ENCODE assay signal across 8 cellular contexts in genomic region chr4:3531306-3531886, GRCh38. TPM values are rescaled to one million over a fixed set of nuclear protein-coding genes. Genes with fewer than 3 reads are reported as not detected.
A peak's percentile ranks its signal among the peaks of the same experiment; 100 is the strongest.
DNase-seq lines count a peak whose midpoint lies in the region; ATAC-seq and TF ChIP-seq lines count a peak whose summit lies in the region.

No MANE protein-coding gene starts in this region.

- TF ChIP-seq CTCF in RWPE2 (IDR thresholded peaks at IDR 0.05; ENCODE audit: poor library complexity, severe bottlenecking) (no peak), fibroblast of mammary gland (conservative IDR thresholded peaks at IDR 0.05; ENCODE audit: control insufficient read depth, insufficient read depth, low read depth, low read length) (no peak), ovary (IDR thresholded peaks at IDR 0.05) (no peak)

- ATAC-seq in GM18517 (IDR thresholded peaks at IDR 0.05; ENCODE audit: unreplicated experiment) = peak; percentile 3
- peak; percentile 17; the same call in 2 of the 3 replicates for ATAC-seq in RWPE2 (ENCODE audit: low read depth)

- H3K4me1 ChIP-seq in RWPE2 (ENCODE audit: insufficient read depth, poor library complexity, severe bottlenecking) (no peaks in the 10 kb centered on the region), ovary (ENCODE audit: insufficient read depth) (peaks cover 13% of the 10 kb centered on the region)

- no peak for TF ChIP-seq EP300 in ovary (IDR thresholded peaks at IDR 0.05)

- WGBS in ovary, 3 donors = 9 to 12% (median 10%) methylated on average over 18 of the region's 18 CpGs

- H3K4me3 ChIP-seq in RWPE2 (ENCODE audit: severe bottlenecking) (peak overlapping the region; percentile 60), fibroblast of mammary gland (ENCODE audit: control insufficient read depth, low read depth, low read length) (peak overlapping the region; percentile 79), ovary (peak overlapping the region; percentile 87)

- intact Hi-C loops in ovary (cut with DNase I) = no loop called here

- DNase-seq in RWPE2 (ENCODE audit: low spot score) (no peak), fibroblast of mammary gland (ENCODE audit: low read depth) (peak; percentile 7), ovary (no peak), HK-2 (ENCODE audit: unreplicated experiment) (no peak), DMS79 (lab: John Stamatoyannopoulos, UW) (no peak), NCI-H1694 treated with DMSO at 0.1 percent for 48 hours (lab: John Stamatoyannopoulos, UW) (no peak)
- no peak for DNase-seq in stimulated activated CD4-positive, alpha-beta T cell treated with anti-CD3 and anti-CD28 coated beads, Interleukin-1b, Interleukin-23, amount 100 ng/mL, for 48 hours

- TF ChIP-seq POLR2A in ovary (IDR thresholded peaks at IDR 0.05) = no peak

- H3K27ac ChIP-seq in RWPE2 (ENCODE audit: poor library complexity, severe bottlenecking) (no peak overlapping the region), ovary (no peak overlapping the region)

- peaks cover 21% of the 10 kb centered on the region for H3K36me3 ChIP-seq in RWPE2 (ENCODE audit: low read depth)
- H3K36me3 ChIP-seq in ovary = no peaks in the 10 kb centered on the region

- H3K9me3 ChIP-seq in RWPE2 (ENCODE audit: severe bottlenecking) (no peaks in the 10 kb centered on the region), ovary (no peaks in the 10 kb centered on the region)

- H3K27me3 ChIP-seq in RWPE2 (ENCODE audit: insufficient read depth, poor library complexity, severe bottlenecking) (no peaks in the 10 kb centered on the region), ovary (no peaks in the 10 kb centered on the region)

RNA-seq across cellular contexts. Expression of gene LRPAP1, which starts 0.8 kb away (rescaled TPM):
- 100 to 1,000 TPM in 6 of 7 donors, 10 to 100 TPM in 1; 87.8 to 165 (median 135) TPM for total RNA-seq in ovary
- polyA plus RNA-seq in ovary = 100 to 1,000 TPM in 1 of 2 donors, 10 to 100 TPM in 1; 74.3 to 179 TPM
